In the genomic region with DNA sequence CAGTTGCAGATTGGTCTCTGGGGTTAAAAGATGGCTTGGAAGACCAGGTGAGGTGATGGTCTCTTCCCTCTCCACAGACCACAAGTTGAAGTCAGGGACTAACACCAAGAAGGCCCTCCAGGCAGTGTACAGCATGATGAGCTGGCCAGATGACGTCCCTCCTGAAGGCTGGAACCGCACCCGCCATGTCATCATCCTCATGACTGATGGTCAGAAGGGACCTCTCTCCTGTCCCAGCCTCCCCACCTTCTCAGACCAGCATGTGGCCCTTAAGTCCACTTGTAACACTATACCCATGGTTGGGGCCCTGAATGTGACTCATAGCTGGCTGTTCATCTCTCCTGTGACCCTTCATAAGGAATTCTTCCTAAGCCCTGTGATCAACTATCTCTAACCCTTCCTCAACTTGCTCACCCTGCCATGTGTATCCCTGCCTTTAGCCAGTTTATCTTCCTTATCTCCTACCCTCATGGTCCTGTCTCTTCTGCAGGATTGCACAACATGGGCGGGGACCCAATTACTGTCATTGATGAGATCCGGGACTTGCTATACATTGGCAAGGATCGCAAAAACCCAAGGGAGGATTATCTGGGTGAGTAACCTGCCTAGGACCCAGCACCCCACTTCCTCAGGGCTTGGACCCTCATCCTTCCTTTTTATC, we compare ENCODE assay signal across 11 cellular contexts. TPM values are rescaled to one million over a fixed set of nuclear protein-coding genes. Genes with fewer than 3 reads are reported as not detected.
DNase-seq lines count a peak whose midpoint lies in the region; ATAC-seq, FAIRE-seq and TF ChIP-seq lines count a peak whose summit lies in the region.
"Had no signal": no experiment of that assay in that cellular context is flagged by ENCODE, and none has a peak within 500 bp of the region (broad histone marks: within the 10 kb centered on the region; RNA-seq: fewer than 3 reads in every experiment).

No MANE protein-coding gene starts in this region.

- H2AFZ ChIP-seq in HepG2 (ENCODE audit: low read length) = no peak overlapping the region

- H3K27me3 ChIP-seq in HepG2 (ENCODE audit: control insufficient read depth in 1 of 2, insufficient read depth in 2 of 2, low read length in 2 of 2) = no peaks in the 10 kb centered on the region; a peak in 1 of 5 replicates
- H3K27me3 ChIP-seq: tibial nerve had no signal

- FAIRE-seq in HepG2 (lab: Jason Lieb, UNC) = peak; percentile 18

- peaks cover 10% of the 10 kb centered on the region for H3K4me1 Mint-ChIP-seq in T-helper 17 cell
- peaks cover 9% of the 10 kb centered on the region for H3K4me1 Mint-ChIP-seq in activated naive CD8-positive, alpha-beta T cell treated with anti-CD3 and anti-CD28 coated beads for 36 hours

- 98% methylated on average over 6 of the region's 6 CpGs for WGBS in HepG2 (ENCODE audit: low lambda C conversion rate)

- peaks cover 16% of the 10 kb centered on the region for H3K27me3 Mint-ChIP-seq in T-helper 17 cell
- H3K27me3 Mint-ChIP-seq in activated naive CD8-positive, alpha-beta T cell treated with anti-CD3 and anti-CD28 coated beads for 36 hours = peaks cover 3% of the 10 kb centered on the region

- H3K4me2 ChIP-seq in HepG2 (ENCODE audit: low read depth, low read length) = no peak overlapping the region

- H4K20me1 ChIP-seq in HepG2 (ENCODE audit: insufficient read depth, low read length) = no peaks in the 10 kb centered on the region

- TF ChIP-seq POLR2A in HepG2 (IDR thresholded peaks at IDR 0.05; ENCODE audit: insufficient read depth in 1 of 2, low read depth in 2 of 2, low read length in 2 of 2) = no peak

- ATAC-seq in T-helper 17 cell (no peak), HepG2 (no peak), GM19351 (IDR thresholded peaks at IDR 0.05; ENCODE audit: unreplicated experiment) (no peak)
- ATAC-seq: left colon had no signal

- H3K9me3 Mint-ChIP-seq in activated naive CD8-positive, alpha-beta T cell treated with anti-CD3 and anti-CD28 coated beads for 36 hours = no peaks in the 10 kb centered on the region

- BruUV-seq in HepG2 (replicated peaks; lab: Mats Ljungman, UMichigan) = no TSS peak

- TF ChIP-seq EP300 in HepG2 (IDR thresholded peaks at IDR 0.05; ENCODE audit: low read depth in 2 of 2, low read length in 2 of 2) (no peak), HepG2 (CRISPR knock-in tag; IDR thresholded peaks at IDR 0.05; ENCODE audit: borderline replicate concordance) (no peak)

- peak; percentile 93 for DNase-seq in ELR (ENCODE audit: low read depth)
- DNase-seq in T-helper 17 cell = no peak
- no peak for DNase-seq in HepG2 (ENCODE audit: low spot score)
- no peak for DNase-seq in activated naive CD4-positive, alpha-beta T cell (lab: John Stamatoyannopoulos, UW)
- DNase-seq in activated naive CD8-positive, alpha-beta T cell treated with anti-CD3 and anti-CD28 coated beads for 36 hours = no peak
- DNase-seq: left colon, NCI-H446 had no signal

- CTCF ChIA-PET in HepG2 (lab: Yijun Ruan, JAX; ENCODE audit: low intra/inter-chr PET ratio, low total read pairs) = no interaction called here

- H3K27ac Mint-ChIP-seq in T-helper 17 cell = peak overlapping the region; percentile 60
- no peak overlapping the region for H3K27ac Mint-ChIP-seq in activated naive CD8-positive, alpha-beta T cell treated with anti-CD3 and anti-CD28 coated beads for 36 hours

- peaks cover 4% of the 10 kb centered on the region for H3K36me3 Mint-ChIP-seq in T-helper 17 cell (ENCODE audit: low read depth)
- peaks cover 8% of the 10 kb centered on the region for H3K36me3 Mint-ChIP-seq in activated naive CD8-positive, alpha-beta T cell treated with anti-CD3 and anti-CD28 coated beads for 36 hours

- peaks cover 22% of the 10 kb centered on the region for H3K79me2 ChIP-seq in HepG2 (ENCODE audit: insufficient read depth, low read length)

- H3K4me3 Mint-ChIP-seq in T-helper 17 cell = peak overlapping the region; percentile 31
- H3K4me3 Mint-ChIP-seq in activated naive CD8-positive, alpha-beta T cell treated with anti-CD3 and anti-CD28 coated beads for 36 hours = no peak overlapping the region

- no peak for TF ChIP-seq CTCF in HepG2 (CRISPR knock-in tag; IDR thresholded peaks at IDR 0.05)

- intact Hi-C loops in HepG2 (cut with micrococcal nuclease; ENCODE audit: unreplicated experiment) = no loop called here

- H3K9me3 ChIP-seq in T-helper 17 cell (ENCODE audit: control insufficient read depth, low read length, poor library complexity, severe bottlenecking) = no peaks in the 10 kb centered on the region
- no peaks in the 10 kb centered on the region for H3K9me3 ChIP-seq in HepG2 (ENCODE audit: low read length)
- H3K9me3 ChIP-seq: tibial nerve had no signal

- peaks cover 62% of the 10 kb centered on the region for H3K4me1 ChIP-seq in HepG2 (ENCODE audit: insufficient read depth, low read length)

- POLR2A ChIA-PET in HepG2 (lab: Yijun Ruan, JAX) = interaction anchor here (0.8 to 6.3 kb wide), 7 partner anchors 9 to 51 kb away, joined by 4 to 69 read pairs (median 6); partner anchors contain the start of genes C2, DXO, NELFE and SKIC2

- H3K27ac ChIP-seq in HepG2 (ENCODE audit: extremely low read length, insufficient read depth, low read length) = no peak overlapping the region

- no peak overlapping the region for H3K4me3 ChIP-seq in HepG2 (replicated peaks in 1 of 3; ENCODE audit: insufficient read depth in 1 of 3, low read depth in 2 of 3, low read length in 3 of 3)
- H3K4me3 ChIP-seq: tibial nerve had no signal

- in situ Hi-C loops in HepG2 (cut with HindIII; ENCODE audit: extremely low pct_ligation_motif_present, low pct_unique_long_range_greater_than_20kb) = loop anchor here (5.0 kb wide), 1 partner anchor 47 kb away; the partner anchor contains the start of gene ZBTB12

- no peak overlapping the region for H3K9ac ChIP-seq in HepG2 (ENCODE audit: insufficient read depth, low read depth, low read length)

- peaks cover 27 to 75% of the 10 kb centered on the region in 2 experiments for H3K36me3 ChIP-seq in HepG2 (replicated peaks in 1 of 2; ENCODE audit: control insufficient read depth in 1 of 2, insufficient read depth in 2 of 2, low read length in 2 of 2)

- TF ChIP-seq RAD21 in HepG2 (CRISPR knock-in tag; IDR thresholded peaks at IDR 0.05) = no peak

RNA-seq across cellular contexts. Expression of gene CFB, which starts 3.0 kb away (rescaled TPM):
- under 1 TPM in 1 of 2 donors, not detected in 1; 0.65 TPM for total RNA-seq in T-helper 17 cell
- 71.1 and 171 TPM in 2 replicates for total RNA-seq in HepG2 (2016; rRNA removed; fragmentation: Illumina TruSeq; extraction: Trizol)
- total RNA-seq in HepG2 (2016; cell fraction: cytosol; rRNA removed; fragmentation: Illumina TruSeq; extraction: Trizol; ENCODE audit: low read depth) = 36.8 and 37.7 TPM in 2 replicates
- total RNA-seq in HepG2 (2016; cell fraction: insoluble cytoplasmic fraction; rRNA removed; fragmentation: Illumina TruSeq; extraction: Trizol) = 65.1 and 180 TPM in 2 replicates
- 37.5 and 44.4 TPM in 2 replicates for total RNA-seq in HepG2 (2016; cell fraction: membrane; rRNA removed; fragmentation: Illumina TruSeq; extraction: Trizol)
- 202 and 235 TPM in 2 replicates for total RNA-seq in HepG2 (2016; cell fraction: nucleus; rRNA removed; fragmentation: Illumina TruSeq; extraction: Trizol)
- polyA plus RNA-seq in HepG2 (2011; rRNA removed) = 513 and 772 TPM in 2 replicates
- polyA plus RNA-seq in HepG2 (2011; cell fraction: cytosol; rRNA removed) = 355 and 506 TPM in 2 replicates
- polyA plus RNA-seq in HepG2 (2011; cell fraction: nucleus; rRNA removed) = 3,065 and 3,175 TPM in 2 replicates
- 460 and 611 TPM in 2 replicates for polyA plus RNA-seq in HepG2 (2012)
- polyA plus RNA-seq in HepG2 (2016; cell fraction: cytosol; fragmentation: Illumina TruSeq; extraction: Trizol; ENCODE audit: low read depth) = 25.3 and 27.9 TPM in 2 replicates
- polyA plus RNA-seq in HepG2 (2016; cell fraction: insoluble cytoplasmic fraction; fragmentation: Illumina TruSeq; extraction: Trizol; ENCODE audit: low read depth) = 66.3 and 72.4 TPM in 2 replicates
- polyA plus RNA-seq in HepG2 (2016; cell fraction: membrane; fragmentation: Illumina TruSeq; extraction: Trizol; ENCODE audit: low read depth) = 31.9 and 32.4 TPM in 2 replicates
- polyA plus RNA-seq in HepG2 (2016; cell fraction: nucleus; fragmentation: Illumina TruSeq; extraction: Trizol; ENCODE audit: insufficient read depth, low read depth) = 450 and 455 TPM in 2 replicates
- polyA minus RNA-seq in HepG2 (2011; rRNA and poly(A)+ RNA removed; ENCODE audit: low replicate concordance) = 88.1 and 583 TPM in 2 replicates
- 179 and 284 TPM in 2 replicates for polyA minus RNA-seq in HepG2 (2011; cell fraction: cytosol; rRNA and poly(A)+ RNA removed)
- 584 and 876 TPM in 2 replicates for polyA minus RNA-seq in HepG2 (2011; cell fraction: nucleus; rRNA and poly(A)+ RNA removed)
- under 1 TPM; 0.52 to 0.82 TPM for total RNA-seq in activated naive CD8-positive, alpha-beta T cell treated with anti-CD3 and anti-CD28 coated beads for 36 hours
- total RNA-seq: activated CD8-positive, alpha-beta memory T cell treated with anti-CD3 and anti-CD28 coated beads for 36 hours had no signal

RNA-seq across cellular contexts. Expression of gene NELFE, which starts 9.9 kb away (rescaled TPM):
- total RNA-seq in T-helper 17 cell = 10 to 100 TPM; 45.8 to 46.2 TPM
- 69.8 and 80.4 TPM in 2 replicates for total RNA-seq in HepG2 (2016; rRNA removed; fragmentation: Illumina TruSeq; extraction: Trizol)
- 16.4 and 17.3 TPM in 2 replicates for total RNA-seq in HepG2 (2016; cell fraction: cytosol; rRNA removed; fragmentation: Illumina TruSeq; extraction: Trizol; ENCODE audit: low read depth)
- 74.0 and 80.6 TPM in 2 replicates for total RNA-seq in HepG2 (2016; cell fraction: insoluble cytoplasmic fraction; rRNA removed; fragmentation: Illumina TruSeq; extraction: Trizol)
- total RNA-seq in HepG2 (2016; cell fraction: membrane; rRNA removed; fragmentation: Illumina TruSeq; extraction: Trizol) = 26.9 and 28.4 TPM in 2 replicates
- total RNA-seq in HepG2 (2016; cell fraction: nucleus; rRNA removed; fragmentation: Illumina TruSeq; extraction: Trizol) = 42.0 and 51.8 TPM in 2 replicates
- 51.3 and 57.3 TPM in 2 replicates for polyA plus RNA-seq in HepG2 (2011; rRNA removed)
- polyA plus RNA-seq in HepG2 (2011; cell fraction: cytosol; rRNA removed) = 47.6 and 49.7 TPM in 2 replicates
- polyA plus RNA-seq in HepG2 (2011; cell fraction: nucleus; rRNA removed) = 88.2 and 90.6 TPM in 2 replicates
- 44.8 and 55.5 TPM in 2 replicates for polyA plus RNA-seq in HepG2 (2012)
- polyA plus RNA-seq in HepG2 (2016; cell fraction: cytosol; fragmentation: Illumina TruSeq; extraction: Trizol; ENCODE audit: low read depth) = 23.1 and 27.4 TPM in 2 replicates
- 108 and 114 TPM in 2 replicates for polyA plus RNA-seq in HepG2 (2016; cell fraction: insoluble cytoplasmic fraction; fragmentation: Illumina TruSeq; extraction: Trizol; ENCODE audit: low read depth)
- 26.7 and 29.7 TPM in 2 replicates for polyA plus RNA-seq in HepG2 (2016; cell fraction: membrane; fragmentation: Illumina TruSeq; extraction: Trizol; ENCODE audit: low read depth)
- polyA plus RNA-seq in HepG2 (2016; cell fraction: nucleus; fragmentation: Illumina TruSeq; extraction: Trizol; ENCODE audit: insufficient read depth, low read depth) = 92.2 and 97.8 TPM in 2 replicates
- 21.2 and 60.8 TPM in 2 replicates for polyA minus RNA-seq in HepG2 (2011; rRNA and poly(A)+ RNA removed; ENCODE audit: low replicate concordance)
- polyA minus RNA-seq in HepG2 (2011; cell fraction: cytosol; rRNA and poly(A)+ RNA removed) = 19.5 and 20.9 TPM in 2 replicates
- polyA minus RNA-seq in HepG2 (2011; cell fraction: nucleus; rRNA and poly(A)+ RNA removed) = 23.2 and 28.1 TPM in 2 replicates
- total RNA-seq in activated naive CD8-positive, alpha-beta T cell treated with anti-CD3 and anti-CD28 coated beads for 36 hours = 10 to 100 TPM; 73.8 to 75.5 TPM

RNA-seq across cellular contexts. Expression of gene SKIC2, which starts 10.1 kb away (rescaled TPM):
- 10 to 100 TPM; 85.5 to 94.5 TPM for total RNA-seq in T-helper 17 cell
- 59.7 and 67.1 TPM in 2 replicates for total RNA-seq in HepG2 (2016; rRNA removed; fragmentation: Illumina TruSeq; extraction: Trizol)
- 7.6 and 9.8 TPM in 2 replicates for total RNA-seq in HepG2 (2016; cell fraction: cytosol; rRNA removed; fragmentation: Illumina TruSeq; extraction: Trizol; ENCODE audit: low read depth)
- total RNA-seq in HepG2 (2016; cell fraction: insoluble cytoplasmic fraction; rRNA removed; fragmentation: Illumina TruSeq; extraction: Trizol) = 53.4 and 70.9 TPM in 2 replicates
- total RNA-seq in HepG2 (2016; cell fraction: membrane; rRNA removed; fragmentation: Illumina TruSeq; extraction: Trizol) = 13.4 and 14.4 TPM in 2 replicates
- 77.4 and 85.4 TPM in 2 replicates for total RNA-seq in HepG2 (2016; cell fraction: nucleus; rRNA removed; fragmentation: Illumina TruSeq; extraction: Trizol)
- 68.4 and 76.1 TPM in 2 replicates for polyA plus RNA-seq in HepG2 (2011; rRNA removed)
- 18.2 and 29.4 TPM in 2 replicates for polyA plus RNA-seq in HepG2 (2011; cell fraction: cytosol; rRNA removed)
- polyA plus RNA-seq in HepG2 (2011; cell fraction: nucleus; rRNA removed) = 625 and 693 TPM in 2 replicates
- polyA plus RNA-seq in HepG2 (2012) = 56.2 and 67.8 TPM in 2 replicates
- polyA plus RNA-seq in HepG2 (2016; cell fraction: cytosol; fragmentation: Illumina TruSeq; extraction: Trizol; ENCODE audit: low read depth) = 4.6 and 5.9 TPM in 2 replicates
- polyA plus RNA-seq in HepG2 (2016; cell fraction: insoluble cytoplasmic fraction; fragmentation: Illumina TruSeq; extraction: Trizol; ENCODE audit: low read depth) = 42.8 and 43.4 TPM in 2 replicates
- 9.6 and 10.0 TPM in 2 replicates for polyA plus RNA-seq in HepG2 (2016; cell fraction: membrane; fragmentation: Illumina TruSeq; extraction: Trizol; ENCODE audit: low read depth)
- 189 and 193 TPM in 2 replicates for polyA plus RNA-seq in HepG2 (2016; cell fraction: nucleus; fragmentation: Illumina TruSeq; extraction: Trizol; ENCODE audit: insufficient read depth, low read depth)
- polyA minus RNA-seq in HepG2 (2011; rRNA and poly(A)+ RNA removed; ENCODE audit: low replicate concordance) = 100 and 116 TPM in 2 replicates
- polyA minus RNA-seq in HepG2 (2011; cell fraction: cytosol; rRNA and poly(A)+ RNA removed) = 33.1 and 33.7 TPM in 2 replicates
- 135 and 162 TPM in 2 replicates for polyA minus RNA-seq in HepG2 (2011; cell fraction: nucleus; rRNA and poly(A)+ RNA removed)
- 10 to 100 TPM; 84.6 to 90.9 TPM for total RNA-seq in activated naive CD8-positive, alpha-beta T cell treated with anti-CD3 and anti-CD28 coated beads for 36 hours

RNA-seq across cellular contexts. Expression of gene C2, which starts 21.4 kb away (rescaled TPM):
- total RNA-seq in T-helper 17 cell = 1 to 10 TPM in 1 of 2 donors, not detected in 1; 2.1 TPM
- 70.9 and 165 TPM in 2 replicates for total RNA-seq in HepG2 (2016; rRNA removed; fragmentation: Illumina TruSeq; extraction: Trizol)
- total RNA-seq in HepG2 (2016; cell fraction: cytosol; rRNA removed; fragmentation: Illumina TruSeq; extraction: Trizol; ENCODE audit: low read depth) = 13.2 and 15.8 TPM in 2 replicates
- 59.3 and 162 TPM in 2 replicates for total RNA-seq in HepG2 (2016; cell fraction: insoluble cytoplasmic fraction; rRNA removed; fragmentation: Illumina TruSeq; extraction: Trizol)
- total RNA-seq in HepG2 (2016; cell fraction: membrane; rRNA removed; fragmentation: Illumina TruSeq; extraction: Trizol) = 25.4 and 27.2 TPM in 2 replicates
- 122 and 155 TPM in 2 replicates for total RNA-seq in HepG2 (2016; cell fraction: nucleus; rRNA removed; fragmentation: Illumina TruSeq; extraction: Trizol)
- polyA plus RNA-seq in HepG2 (2011; rRNA removed) = 307 and 450 TPM in 2 replicates
- 311 and 377 TPM in 2 replicates for polyA plus RNA-seq in HepG2 (2011; cell fraction: cytosol; rRNA removed)
- 302 and 372 TPM in 2 replicates for polyA plus RNA-seq in HepG2 (2011; cell fraction: nucleus; rRNA removed)
- 396 and 449 TPM in 2 replicates for polyA plus RNA-seq in HepG2 (2012)
- polyA plus RNA-seq in HepG2 (2016; cell fraction: cytosol; fragmentation: Illumina TruSeq; extraction: Trizol; ENCODE audit: low read depth) = 15.6 and 16.1 TPM in 2 replicates
- polyA plus RNA-seq in HepG2 (2016; cell fraction: insoluble cytoplasmic fraction; fragmentation: Illumina TruSeq; extraction: Trizol; ENCODE audit: low read depth) = 54.0 and 67.9 TPM in 2 replicates
- 22.0 and 23.6 TPM in 2 replicates for polyA plus RNA-seq in HepG2 (2016; cell fraction: membrane; fragmentation: Illumina TruSeq; extraction: Trizol; ENCODE audit: low read depth)
- 194 and 212 TPM in 2 replicates for polyA plus RNA-seq in HepG2 (2016; cell fraction: nucleus; fragmentation: Illumina TruSeq; extraction: Trizol; ENCODE audit: insufficient read depth, low read depth)
- polyA minus RNA-seq in HepG2 (2011; rRNA and poly(A)+ RNA removed; ENCODE audit: low replicate concordance) = 0.58 and 518 TPM in 2 replicates
- 120 and 232 TPM in 2 replicates for polyA minus RNA-seq in HepG2 (2011; cell fraction: cytosol; rRNA and poly(A)+ RNA removed)
- 89.4 and 148 TPM in 2 replicates for polyA minus RNA-seq in HepG2 (2011; cell fraction: nucleus; rRNA and poly(A)+ RNA removed)
- total RNA-seq in activated naive CD8-positive, alpha-beta T cell treated with anti-CD3 and anti-CD28 coated beads for 36 hours = 1 to 10 TPM in 1 of 2 experiments, under 1 TPM in 1; 0.42 to 1.6 TPM
- total RNA-seq: epithelial cell of proximal tubule had no signal

RNA-seq across cellular contexts. Expression of gene DXO, which starts 23.1 kb away (rescaled TPM):
- 10 to 100 TPM; 31.9 to 35.0 TPM for total RNA-seq in T-helper 17 cell
- 10.8 and 18.6 TPM in 2 replicates for total RNA-seq in HepG2 (2016; rRNA removed; fragmentation: Illumina TruSeq; extraction: Trizol)
- total RNA-seq in HepG2 (2016; cell fraction: cytosol; rRNA removed; fragmentation: Illumina TruSeq; extraction: Trizol; ENCODE audit: low read depth) = 9.0 and 14.9 TPM in 2 replicates
- total RNA-seq in HepG2 (2016; cell fraction: insoluble cytoplasmic fraction; rRNA removed; fragmentation: Illumina TruSeq; extraction: Trizol) = 12.3 and 16.4 TPM in 2 replicates
- 10.9 and 16.6 TPM in 2 replicates for total RNA-seq in HepG2 (2016; cell fraction: membrane; rRNA removed; fragmentation: Illumina TruSeq; extraction: Trizol)
- total RNA-seq in HepG2 (2016; cell fraction: nucleus; rRNA removed; fragmentation: Illumina TruSeq; extraction: Trizol) = 17.8 and 22.3 TPM in 2 replicates
- 26.2 and 28.9 TPM in 2 replicates for polyA plus RNA-seq in HepG2 (2011; rRNA removed)
- polyA plus RNA-seq in HepG2 (2011; cell fraction: cytosol; rRNA removed) = 17.8 and 24.8 TPM in 2 replicates
- 145 and 157 TPM in 2 replicates for polyA plus RNA-seq in HepG2 (2011; cell fraction: nucleus; rRNA removed)
- polyA plus RNA-seq in HepG2 (2012) = 16.4 and 25.9 TPM in 2 replicates
- polyA plus RNA-seq in HepG2 (2016; cell fraction: cytosol; fragmentation: Illumina TruSeq; extraction: Trizol; ENCODE audit: low read depth) = 12.5 and 17.3 TPM in 2 replicates
- polyA plus RNA-seq in HepG2 (2016; cell fraction: insoluble cytoplasmic fraction; fragmentation: Illumina TruSeq; extraction: Trizol; ENCODE audit: low read depth) = 16.7 and 17.2 TPM in 2 replicates
- 14.6 and 18.4 TPM in 2 replicates for polyA plus RNA-seq in HepG2 (2016; cell fraction: membrane; fragmentation: Illumina TruSeq; extraction: Trizol; ENCODE audit: low read depth)
- 53.7 and 55.2 TPM in 2 replicates for polyA plus RNA-seq in HepG2 (2016; cell fraction: nucleus; fragmentation: Illumina TruSeq; extraction: Trizol; ENCODE audit: insufficient read depth, low read depth)
- 43.0 TPM in 2 replicates for polyA minus RNA-seq in HepG2 (2011; rRNA and poly(A)+ RNA removed; ENCODE audit: low replicate concordance)
- 10.4 TPM in 2 replicates for polyA minus RNA-seq in HepG2 (2011; cell fraction: cytosol; rRNA and poly(A)+ RNA removed)
- polyA minus RNA-seq in HepG2 (2011; cell fraction: nucleus; rRNA and poly(A)+ RNA removed) = 34.1 and 38.2 TPM in 2 replicates
- total RNA-seq in activated naive CD8-positive, alpha-beta T cell treated with anti-CD3 and anti-CD28 coated beads for 36 hours = 10 to 100 TPM; 15.6 to 16.3 TPM

Comparison
In these comparisons a context has a peak if more than half of its experiments do, and no peak if none do; other contexts are left out.
1. RNA of gene CFB, which starts 3.0 kb away (total RNA-seq): 36.8 to 235 TPM in HepG2; 0.52 to 0.82 TPM in activated naive CD8-positive, alpha-beta T cell treated with anti-CD3 and anti-CD28 coated beads for 36 hours and 0.65 TPM in T-helper 17 cell; every median in the first group is over 10 times any median in the second.